In the genomic region with DNA sequence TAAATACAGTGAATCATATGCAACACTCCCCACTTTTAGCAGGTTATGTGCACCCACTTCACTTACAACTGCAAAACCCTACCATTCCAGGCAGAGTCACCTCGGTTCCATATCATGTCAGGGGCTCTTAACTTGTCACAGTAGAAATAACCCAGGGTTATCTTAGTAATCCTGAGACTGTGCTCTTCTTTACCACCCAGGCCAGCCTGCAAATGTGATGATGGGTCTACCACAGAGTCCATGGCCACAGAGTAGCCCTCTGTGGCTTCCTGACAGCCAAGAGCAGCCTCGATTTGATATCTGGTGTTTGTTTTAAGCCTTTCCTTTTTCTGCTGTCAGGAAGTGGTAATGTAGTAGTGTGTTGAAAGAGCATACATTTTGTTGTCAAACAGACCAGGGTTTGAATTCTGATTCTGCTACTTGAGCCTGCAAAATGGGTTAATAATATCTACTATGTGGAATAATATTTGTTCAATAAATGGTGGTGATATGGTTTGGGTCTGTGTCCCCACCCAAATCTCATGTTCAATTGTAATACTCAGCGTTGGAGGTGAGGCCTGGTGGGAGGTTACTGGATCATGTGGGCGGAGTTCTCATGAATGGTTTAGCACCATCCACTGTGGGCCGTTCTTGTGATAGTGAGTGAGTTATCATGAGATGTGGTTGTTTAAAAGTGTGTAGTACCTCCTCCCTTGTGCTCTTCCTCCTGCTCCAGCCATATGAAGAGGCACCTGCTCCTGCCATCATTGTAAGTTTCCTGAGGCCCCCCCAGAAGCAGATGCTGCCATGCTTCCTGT, we compare ENCODE assay signal across 24 cellular contexts.
DNase-seq lines count a peak whose midpoint lies in the region; ATAC-seq and FAIRE-seq lines count a peak whose summit lies in the region.
"Had no signal": no experiment of that assay in that cellular context is flagged by ENCODE, and none has a peak within 500 bp of the region (broad histone marks: within the 10 kb centered on the region; RNA-seq: fewer than 3 reads in every experiment).

No MANE protein-coding gene starts in this region.

- H3K27ac Mint-ChIP-seq in immature natural killer cell: peak overlapping the region in 5 of 6 donors; percentile 50 to 86 (median 69)
- H3K27ac Mint-ChIP-seq: CD14-positive monocyte; CD4-positive, alpha-beta T cell; HFFc6 had no signal

- H3K4me3 Mint-ChIP-seq in immature natural killer cell: peak overlapping the region; percentile 3 to 45 (median 15)
- H3K4me3 Mint-ChIP-seq: CD14-positive monocyte; CD4-positive, alpha-beta T cell; HFFc6 had no signal

- ATAC-seq in GM21515 (IDR thresholded peaks at IDR 0.05; ENCODE audit: unreplicated experiment): no peak
- ATAC-seq: A549 had no signal

- FAIRE-seq in HTR-8/SVneo (lab: Jason Lieb, UNC): peak; percentile 69
- FAIRE-seq: A549, G401.6, GM12892, GM19239, H54 had no signal

- H3K4me1 Mint-ChIP-seq in immature natural killer cell: peaks cover 15 to 31% of the 10 kb centered on the region in 2 donors
- H3K4me1 Mint-ChIP-seq: CD14-positive monocyte had no signal

- peaks cover 0 to 23% (median 0%) of the 10 kb centered on the region in 3 donors for H3K27me3 Mint-ChIP-seq in immature natural killer cell (ENCODE audit: low read depth in 3 of 3)

- DNase-seq in HTR-8/SVneo (ENCODE audit: insufficient read length, low spot score) (no peak), MV-4-11 (lab: John Stamatoyannopoulos, UW) (peak; percentile 3), immature natural killer cell (peak; percentile 31 to 50 (median 37)), NCI-H2227 treated with DMSO at 0.1 percent for 48 hours (lab: John Stamatoyannopoulos, UW) (no peak), caudate nucleus (lab: John Stamatoyannopoulos, UW) (no peak)
- DNase-seq: 8988T; ACHN; AML-193; BE2C; Calu3; CD4-positive, alpha-beta T cell; COR-L47; DMS53; DND-41; GOT3; HFFc6 had no signal

- H3K36me3 Mint-ChIP-seq in immature natural killer cell: no peaks in the 10 kb centered on the region
- H3K36me3 Mint-ChIP-seq: CD14-positive monocyte had no signal

- H3K9me3 Mint-ChIP-seq in immature natural killer cell: peaks cover 0 to 6% (median 0%) of the 10 kb centered on the region in 6 donors
- H3K9me3 Mint-ChIP-seq: CD4-positive, alpha-beta T cell had no signal

- no peak overlapping the region for H3K27ac ChIP-seq in caudate nucleus (ENCODE audit: low read depth, low read length)
- H3K27ac ChIP-seq: A549; BLaER1 treated with 17β-estradiol and CSF1 and Interleukin-3, amounts not matched to agents 10 nM and 100 nM had no signal

Comparison
In these comparisons a context has a peak if more than half of its experiments do, and no peak if none do; other contexts are left out.
1. DNase-seq: peak in MV-4-11 (single experiment) and immature natural killer cell (3 of 3); none in HTR-8/SVneo (single experiment), NCI-H2227 treated with DMSO at 0.1 percent for 48 hours (single experiment) and caudate nucleus (0 of 61).